In genomic region chr14:37588956-37589737, GRCh38 we compare ENCODE assay signal across 1 cellular context.
TF ChIP-seq lines count a peak whose summit lies in the region.

No MANE protein-coding gene starts in this region.

TF ChIP-seq in endothelial cell of umbilical vein, 7 proteins besides CTCF, POLR2A, EP300 and RAD21 (continued from another document):
- TF ChIP-seq MYC (IDR thresholded peaks at IDR 0.05; ENCODE audit: low read depth, low read length): no peak
TF ChIP-seq in endothelial cell of umbilical vein: peak in this region for 0.
